In the genomic region with DNA sequence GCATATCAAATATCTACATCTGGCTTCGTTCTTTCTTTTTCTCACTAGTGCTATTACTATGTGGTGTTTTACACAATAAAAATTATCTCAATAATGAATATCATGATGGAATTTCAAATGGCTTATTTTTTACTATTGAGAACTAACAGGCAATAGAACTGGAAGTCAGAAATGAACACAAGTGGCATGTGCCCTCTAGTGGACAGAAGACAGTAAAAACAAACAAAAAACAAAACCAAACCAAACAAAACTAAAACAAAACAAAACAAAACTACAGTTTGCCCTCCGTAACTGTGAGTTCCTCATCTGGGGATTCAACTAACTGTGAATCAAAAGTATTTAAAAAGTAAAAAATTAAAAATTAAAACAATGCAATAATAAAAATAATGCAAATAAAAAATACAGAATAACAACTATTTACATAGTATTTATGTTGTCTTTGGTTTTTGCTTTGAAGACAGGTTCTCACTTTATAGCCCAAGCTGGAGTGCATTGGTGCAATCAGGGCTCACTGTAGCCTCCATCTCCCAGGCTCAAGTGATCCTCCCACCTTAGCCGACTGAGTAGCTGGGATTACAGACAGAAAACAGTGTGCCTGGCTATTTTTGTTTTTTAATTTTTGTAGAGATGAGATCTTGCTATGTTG, we compare ENCODE assay signal across 9 cellular contexts.
A peak's percentile ranks its signal among the peaks of the same experiment; 100 is the strongest.
DNase-seq lines count a peak whose midpoint lies in the region; ATAC-seq and TF ChIP-seq lines count a peak whose summit lies in the region.
"Had no signal": no experiment of that assay in that cellular context is flagged by ENCODE, and none has a peak within 500 bp of the region (broad histone marks: within the 10 kb centered on the region; RNA-seq: fewer than 3 reads in every experiment).

No MANE protein-coding gene starts in this region.

- TF ChIP-seq CTCF in GM20000 (IDR thresholded peaks at IDR 0.05; ENCODE audit: extremely low read depth, missing control alignments), result peak; percentile 59

- intact Hi-C loops in posterior cingulate gyrus (cut with DNase I), result loop anchor here (5.0 kb wide), 1 partner anchor 713 kb away; no protein-coding TSS in a partner anchor

- DNase-seq in ELR (ENCODE audit: low read depth) (peak; percentile 48), GM20000 (ENCODE audit: low spot score) (peak; percentile 34), SW480 (ENCODE audit: low spot score) (peak; percentile 11), kidney tubule cell (ENCODE audit: low spot score) (peak; percentile 23), posterior cingulate gyrus (no peak), ecto neural progenitor cell (ENCODE audit: low spot score) (no peak)
- DNase-seq: naive B cell had no signal

- ATAC-seq in HG03442 (IDR thresholded peaks at IDR 0.05; ENCODE audit: unreplicated experiment), result peak; percentile 92
- ATAC-seq in activated CD4-positive, CD25-positive, alpha-beta regulatory T cell treated with anti-CD3 and anti-CD28 coated beads, Interleukin-2, amount 50 U/mL, for 24 hours, result no peak

Comparison
In these comparisons a context has a peak if more than half of its experiments do, and no peak if none do; other contexts are left out.
1. DNase-seq: peak in ELR (single experiment), GM20000 (single experiment), SW480 (single experiment) and kidney tubule cell (single experiment); none in posterior cingulate gyrus (0 of 10) and ecto neural progenitor cell (single experiment).